ENCODE assay signal across 18 cellular contexts in the genomic region with DNA sequence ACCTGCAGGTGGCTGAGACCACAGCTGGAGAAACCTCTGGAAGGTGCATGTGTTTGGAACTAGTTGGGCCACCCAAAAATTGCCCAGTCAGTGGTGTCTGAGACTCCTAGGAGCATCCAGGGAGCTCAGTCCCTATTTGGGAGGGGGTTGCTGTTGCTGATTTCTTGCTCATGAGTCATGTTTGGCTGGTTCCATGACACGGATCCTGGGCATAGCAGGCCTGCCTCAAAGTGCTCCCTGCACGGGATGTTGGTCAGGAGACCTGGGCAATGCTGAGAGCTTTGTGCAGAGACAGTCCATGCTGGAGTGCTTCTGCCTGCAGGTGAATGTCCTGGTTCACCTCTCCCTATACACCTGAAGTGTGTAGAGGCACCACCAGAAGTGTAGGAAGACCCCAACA.
DNase-seq lines count a peak whose midpoint lies in the region; ATAC-seq and TF ChIP-seq lines count a peak whose summit lies in the region.
"Had no signal": no experiment of that assay in that cellular context is flagged by ENCODE, and none has a peak within 500 bp of the region (broad histone marks: within the 10 kb centered on the region; RNA-seq: fewer than 3 reads in every experiment).

No MANE protein-coding gene starts in this region.

- peak; percentile 34 for DNase-seq in ACHN
- DNase-seq in GM23248 = peak; percentile 32
- DNase-seq in astrocyte of the hippocampus (ENCODE audit: low read depth, low spot score) = peak; percentile 59
- DNase-seq in NK-92 (lab: John Stamatoyannopoulos, UW; ENCODE audit: unreplicated experiment) = no peak
- no peak for DNase-seq in suprapubic skin (ENCODE audit: low spot score in 2 of 2)
- no peak for DNase-seq in stimulated activated naive CD8-positive, alpha-beta T cell treated with anti-CD3 and anti-CD28 coated beads, Interleukin-15, Interleukin-2, amounts not matched to agents 100 U/mL and 50 U/mL, for 24 hours
- DNase-seq: CD4-positive, alpha-beta T cell; DMS79 treated with DMSO at 0.1 percent for 48 hours; H7; MM.1S; NCI-H1105; NCI-H1694 treated with DMSO at 0.1 percent for 48 hours; NCI-H446; NCI-H748 treated with DMSO at 0.1 percent for 48 hours had no signal

- H3K27me3 ChIP-seq in GM23248 (replicated peaks; ENCODE audit: insufficient read depth) (no peaks in the 10 kb centered on the region), suprapubic skin (no peaks in the 10 kb centered on the region)

- no peak for ATAC-seq in GM18858 (IDR thresholded peaks at IDR 0.05; ENCODE audit: unreplicated experiment)
- no peak for ATAC-seq in stimulated activated naive CD8-positive, alpha-beta T cell treated with anti-CD3 and anti-CD28 coated beads, Interleukin-15, Interleukin-2, amounts not matched to agents 100 U/mL and 50 U/mL, for 24 hours
- ATAC-seq: Right ventricle myocardium inferior had no signal

- H3K4me1 ChIP-seq in GM23248 (ENCODE audit: insufficient read depth) (peaks cover 36% of the 10 kb centered on the region), mesodermal cell (ENCODE audit: control insufficient read depth, insufficient read depth, low read length, poor library complexity, severe bottlenecking) (peaks cover 44% of the 10 kb centered on the region), suprapubic skin (peaks cover 8% of the 10 kb centered on the region)

- H2AFZ ChIP-seq in GM23248 = no peak overlapping the region

- H3K9me2 ChIP-seq in GM23248 (ENCODE audit: insufficient read depth) = no peaks in the 10 kb centered on the region

- no peak for TF ChIP-seq EP300 in suprapubic skin (IDR thresholded peaks at IDR 0.05)

- in situ Hi-C loops in ACHN (cut with HindIII; ENCODE audit: low pct_ligation_motif_present, low pct_unique_long_range_greater_than_20kb, low sequenced_read_pairs) = no loop called here
- in situ Hi-C loops in GM23248 (cut with MboI) = no loop called here

- H3K9me3 ChIP-seq in GM23248 (ENCODE audit: low read depth) (no peaks in the 10 kb centered on the region), mesodermal cell (ENCODE audit: control insufficient read depth, low read length) (peaks cover 10% of the 10 kb centered on the region), suprapubic skin (no peaks in the 10 kb centered on the region)

- TF ChIP-seq POLR2A in suprapubic skin (IDR thresholded peaks at IDR 0.05) = no peak

- H3K79me2 ChIP-seq in GM23248 (ENCODE audit: insufficient read depth) = peaks cover 50% of the 10 kb centered on the region

- H3K4me3 ChIP-seq in GM23248 (no peak overlapping the region), mesodermal cell (ENCODE audit: extremely low read depth, insufficient read depth, low read length, poor library complexity, severe bottlenecking) (no peak overlapping the region), suprapubic skin (no peak overlapping the region)

- H3F3A ChIP-seq in GM23248 (ENCODE audit: insufficient read depth) = peaks cover 7% of the 10 kb centered on the region; the same call in 1 of the 2 replicates

- no peak overlapping the region for H3K4me2 ChIP-seq in GM23248 (ENCODE audit: unreplicated experiment)
- H3K4me2 ChIP-seq: KMS-11 had no signal

- H3K27ac ChIP-seq in GM23248 (peak overlapping the region; percentile 22; the same call in 1 of the 2 replicates), mesodermal cell (ENCODE audit: low read depth, low read length, severe bottlenecking) (peak overlapping the region; percentile 10), suprapubic skin (no peak overlapping the region)
- H3K27ac ChIP-seq: KMS-11 had no signal

- no peak overlapping the region for H3K9ac ChIP-seq in GM23248
- H3K9ac ChIP-seq: KMS-11 had no signal

- 41 to 74% methylated on average over 2 of the region's 2 CpGs for WGBS in GM23248 (ENCODE audit: low coverage in 1 of 2, low lambda C conversion rate in 2 of 2, missing lambda C conversion rate in 2 of 2), 2 experiments
- 89 to 100% methylated on average over 2 of the region's 2 CpGs for WGBS in mesodermal cell (ENCODE audit: insufficient coverage in 2 of 2), 2 experiments
- no CpG with 5 or more reads among the region's 2 CpGs for WGBS in suprapubic skin

- H4K20me1 ChIP-seq in GM23248 (ENCODE audit: insufficient read depth) = no peaks in the 10 kb centered on the region

- H3K36me3 ChIP-seq in GM23248 (ENCODE audit: low read depth) (peaks cover 6% of the 10 kb centered on the region; the same call in 1 of the 2 replicates), mesodermal cell (ENCODE audit: control insufficient read depth, insufficient read depth, low read length) (peaks cover 46% of the 10 kb centered on the region), suprapubic skin (no peaks in the 10 kb centered on the region)

- no peak for TF ChIP-seq CTCF in suprapubic skin (IDR thresholded peaks at IDR 0.05)

Comparison
In these comparisons a context has a peak if more than half of its experiments do, and no peak if none do; other contexts are left out.
1. DNase-seq: peak in ACHN (single experiment), GM23248 (single experiment) and astrocyte of the hippocampus (single experiment); none in NK-92 (single experiment), suprapubic skin (0 of 2) and stimulated activated naive CD8-positive, alpha-beta T cell treated with anti-CD3 and anti-CD28 coated beads, Interleukin-15, Interleukin-2, amounts not matched to agents 100 U/mL and 50 U/mL, for 24 hours (single experiment).